ENCODE assay signal across 23 cellular contexts in genomic region chr6:15200087-15200486, GRCh38.
"Had no signal": no experiment of that assay in that cellular context is flagged by ENCODE, and none has a peak within 500 bp of the region (broad histone marks: within the 10 kb centered on the region; RNA-seq: fewer than 3 reads in every experiment).

No MANE protein-coding gene starts in this region.

- DNase-seq: activated B cell treated with CpG ODN at 0.5 μM for 24 hours; activated CD4-positive, alpha-beta T cell treated with anti-CD3 and anti-CD28 coated beads for 36 hours; activated CD4-positive, alpha-beta T cell treated with anti-CD3 and anti-CD28 coated beads, Interleukin-2, amount 50 U/mL, for 4 hours; activated CD8-positive, alpha-beta memory T cell treated with anti-CD3 and anti-CD28 coated beads for 24 hours; activated CD8-positive, alpha-beta memory T cell treated with anti-CD3 and anti-CD28 coated beads, Interleukin-2, amount 50 U/mL, for 4 hours; activated T-cell treated with anti-CD3 and anti-CD28 coated beads, Interleukin-2, amount 50 U/mL, for 24 hours; brain microvascular endothelial cell; central memory CD4-positive, alpha-beta T cell; dorsolateral prefrontal cortex; effector memory CD8-positive, alpha-beta T cell; lower lobe of right lung; naive thymus-derived CD8-positive, alpha-beta T cell; psoas muscle; right cardiac atrium; stimulated activated CD4-positive, alpha-beta T cell treated with anti-CD3 and anti-CD28 coated beads, Interleukin-4, amount 100 ng/mL, for 24 hours; stimulated activated naive CD4-positive, alpha-beta T cell treated with Interleukin-2 at 50 U/mL for 16 hours; T-helper 9 cell; upper lobe of right lung had no signal

- H3K36me3 Mint-ChIP-seq: activated naive CD4-positive, alpha-beta T cell treated with anti-CD3 and anti-CD28 coated beads, Interleukin-2, amount 50 U/mL, for 72 hours; naive thymus-derived CD8-positive, alpha-beta T cell had no signal

- H3K27me3 ChIP-seq: ascending aorta, brain microvascular endothelial cell, dorsolateral prefrontal cortex, upper lobe of right lung had no signal

- H3K9me3 Mint-ChIP-seq: activated B cell treated with CpG ODN at 0.5 μM for 24 hours; activated T-cell treated with anti-CD3 and anti-CD28 coated beads, Interleukin-2, amount 50 U/mL, for 24 hours; effector memory CD8-positive, alpha-beta T cell; naive thymus-derived CD8-positive, alpha-beta T cell had no signal

- H3K4me3 ChIP-seq: ascending aorta, dorsolateral prefrontal cortex, lower lobe of right lung, psoas muscle, thoracic aorta, upper lobe of right lung had no signal

- H3K27ac Mint-ChIP-seq: activated B cell treated with CpG ODN at 0.5 μM for 24 hours; activated CD4-positive, alpha-beta T cell treated with anti-CD3 and anti-CD28 coated beads for 36 hours; activated naive CD4-positive, alpha-beta T cell treated with anti-CD3 and anti-CD28 coated beads, Interleukin-2, amount 50 U/mL, for 72 hours; activated T-cell treated with anti-CD3 and anti-CD28 coated beads, Interleukin-2, amount 50 U/mL, for 24 hours; activated T-helper 17 cell treated with anti-CD3 and anti-CD28 coated beads, Interleukin-2, amount 50 U/mL, for 72 hours; effector memory CD8-positive, alpha-beta T cell had no signal

- H3K36me3 ChIP-seq: ascending aorta, brain microvascular endothelial cell, lower lobe of right lung, thoracic aorta, upper lobe of right lung had no signal

- H3K4me3 Mint-ChIP-seq: activated B cell treated with CpG ODN at 0.5 μM for 24 hours; activated CD4-positive, alpha-beta T cell treated with anti-CD3 and anti-CD28 coated beads for 36 hours; activated T-cell treated with anti-CD3 and anti-CD28 coated beads, Interleukin-2, amount 50 U/mL, for 24 hours; activated T-helper 17 cell treated with anti-CD3 and anti-CD28 coated beads, Interleukin-2, amount 50 U/mL, for 72 hours; effector memory CD8-positive, alpha-beta T cell; naive thymus-derived CD8-positive, alpha-beta T cell had no signal

- H3K4me1 ChIP-seq: ascending aorta, lower lobe of right lung, psoas muscle, upper lobe of right lung had no signal

- ATAC-seq: activated CD4-positive, alpha-beta T cell treated with anti-CD3 and anti-CD28 coated beads for 36 hours; activated naive CD4-positive, alpha-beta T cell treated with anti-CD3 and anti-CD28 coated beads, Interleukin-2, amount 50 U/mL, for 72 hours; activated T-helper 17 cell treated with anti-CD3 and anti-CD28 coated beads, Interleukin-2, amount 50 U/mL, for 72 hours; effector memory CD8-positive, alpha-beta T cell; left lobe of liver; lower lobe of right lung; naive thymus-derived CD8-positive, alpha-beta T cell; psoas muscle; right cardiac atrium; upper lobe of right lung had no signal

- H3K9me3 ChIP-seq: ascending aorta, lower lobe of right lung, psoas muscle, thoracic aorta, upper lobe of right lung had no signal

- H3K4me1 Mint-ChIP-seq: activated B cell treated with CpG ODN at 0.5 μM for 24 hours; activated CD4-positive, alpha-beta T cell treated with anti-CD3 and anti-CD28 coated beads for 36 hours; activated T-helper 17 cell treated with anti-CD3 and anti-CD28 coated beads, Interleukin-2, amount 50 U/mL, for 72 hours had no signal

- H3K27me3 Mint-ChIP-seq: activated CD4-positive, alpha-beta T cell treated with anti-CD3 and anti-CD28 coated beads for 36 hours; activated T-cell treated with anti-CD3 and anti-CD28 coated beads, Interleukin-2, amount 50 U/mL, for 24 hours; effector memory CD8-positive, alpha-beta T cell had no signal

- H3K27ac ChIP-seq: ascending aorta, brain microvascular endothelial cell, dorsolateral prefrontal cortex, lower lobe of right lung, psoas muscle, thoracic aorta, upper lobe of right lung had no signal
